ENCODE assay signal across 1 cellular context in the genomic region with DNA sequence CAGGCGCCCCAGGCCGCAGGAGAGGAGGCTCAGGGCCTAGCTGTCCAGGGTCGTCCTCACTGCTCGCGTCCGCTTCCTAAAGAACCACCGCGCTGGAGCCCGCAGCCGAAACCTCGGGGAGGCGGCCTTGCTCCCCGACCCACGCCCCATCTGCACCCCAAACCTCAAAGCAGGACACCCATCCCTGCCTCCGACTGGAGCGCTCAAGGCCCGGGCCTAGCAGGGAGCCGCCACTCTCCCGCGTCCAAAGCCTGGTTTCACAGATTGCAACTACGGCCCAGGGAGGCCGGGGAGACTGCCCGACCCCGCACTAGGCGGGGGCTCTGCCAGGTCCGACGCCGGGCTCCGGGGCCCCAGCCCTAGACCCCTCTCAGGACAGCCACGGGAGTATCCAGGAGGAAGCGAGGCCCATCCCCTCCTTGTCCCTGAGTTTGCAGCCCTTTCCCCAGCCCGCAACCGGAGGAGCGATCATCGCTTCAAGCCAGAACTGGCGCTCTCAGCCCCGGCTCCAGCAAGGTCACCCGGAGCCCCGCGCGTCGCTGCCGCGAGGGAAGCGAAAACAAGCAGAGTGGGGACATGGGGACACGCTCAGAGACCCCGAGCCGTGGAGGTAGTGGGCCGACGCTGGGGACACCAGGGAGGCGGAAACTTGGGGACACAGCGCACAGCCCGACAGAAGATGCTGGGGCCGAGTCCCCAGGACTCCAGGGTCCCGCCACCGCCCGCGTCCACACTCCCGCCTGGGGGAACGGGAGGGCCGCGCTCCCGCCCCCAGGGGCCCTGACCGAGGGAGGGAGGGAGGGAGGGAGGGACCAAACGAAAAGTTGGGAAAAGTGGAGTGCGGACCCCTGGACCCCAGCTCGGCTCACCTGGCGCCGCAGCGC.
A peak's percentile ranks its signal among the peaks of the same experiment; 100 is the strongest.
TF ChIP-seq lines count a peak whose summit lies in the region.

No MANE protein-coding gene starts in this region.

TF ChIP-seq in K562, 482 proteins besides CTCF, POLR2A, EP300 and RAD21 (continued from another document):
- TF ChIP-seq, protein P1, sequence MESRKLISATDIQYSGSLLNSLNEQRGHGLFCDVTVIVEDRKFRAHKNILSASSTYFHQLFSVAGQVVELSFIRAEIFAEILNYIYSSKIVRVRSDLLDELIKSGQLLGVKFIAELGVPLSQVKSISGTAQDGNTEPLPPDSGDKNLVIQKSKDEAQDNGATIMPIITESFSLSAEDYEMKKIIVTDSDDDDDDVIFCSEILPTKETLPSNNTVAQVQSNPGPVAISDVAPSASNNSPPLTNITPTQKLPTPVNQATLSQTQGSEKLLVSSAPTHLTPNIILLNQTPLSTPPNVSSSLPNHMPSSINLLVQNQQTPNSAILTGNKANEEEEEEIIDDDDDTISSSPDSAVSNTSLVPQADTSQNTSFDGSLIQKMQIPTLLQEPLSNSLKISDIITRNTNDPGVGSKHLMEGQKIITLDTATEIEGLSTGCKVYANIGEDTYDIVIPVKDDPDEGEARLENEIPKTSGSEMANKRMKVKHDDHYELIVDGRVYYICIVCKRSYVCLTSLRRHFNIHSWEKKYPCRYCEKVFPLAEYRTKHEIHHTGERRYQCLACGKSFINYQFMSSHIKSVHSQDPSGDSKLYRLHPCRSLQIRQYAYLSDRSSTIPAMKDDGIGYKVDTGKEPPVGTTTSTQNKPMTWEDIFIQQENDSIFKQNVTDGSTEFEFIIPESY (CRISPR knock-in tag; IDR thresholded peaks at IDR 0.05), result peak; percentile 96
- TF ChIP-seq NCOA6 (IDR thresholded peaks at IDR 0.05), result no peak
TF ChIP-seq in K562: peak in this region for 4.
